In the genomic region with DNA sequence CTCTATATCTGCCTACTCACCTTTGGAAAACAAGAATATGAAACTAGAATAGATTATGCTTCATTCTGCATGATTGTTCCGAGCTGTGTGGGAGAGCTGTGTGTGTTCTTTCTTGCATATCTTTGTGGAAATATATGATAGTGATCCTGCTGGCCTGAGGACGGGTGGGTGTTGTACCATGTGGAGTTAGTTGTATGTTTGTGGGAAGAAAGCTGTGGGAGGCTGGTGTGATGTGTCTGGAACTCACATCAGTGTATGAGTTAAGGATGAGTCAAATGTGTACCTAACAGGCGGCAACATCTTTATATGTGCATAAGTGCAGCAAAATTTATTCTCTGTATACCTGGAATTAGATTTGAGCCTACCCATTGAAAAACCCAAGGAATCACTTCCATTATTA, we compare ENCODE assay signal across 27 cellular contexts.
DNase-seq lines count a peak whose midpoint lies in the region; ATAC-seq, FAIRE-seq and TF ChIP-seq lines count a peak whose summit lies in the region.
"Had no signal": no experiment of that assay in that cellular context is flagged by ENCODE, and none has a peak within 500 bp of the region (broad histone marks: within the 10 kb centered on the region; RNA-seq: fewer than 3 reads in every experiment).

No MANE protein-coding gene starts in this region.

- no peak for TF ChIP-seq CTCF in bronchial epithelial cell (IDR thresholded peaks at IDR 0.05; ENCODE audit: insufficient read depth, low read length, severe bottlenecking)

- ATAC-seq in GM19351 (IDR thresholded peaks at IDR 0.05; ENCODE audit: unreplicated experiment) (no peak), HG02588 (IDR thresholded peaks at IDR 0.05; ENCODE audit: unreplicated experiment) (no peak), HG02610 (IDR thresholded peaks at IDR 0.05; ENCODE audit: unreplicated experiment) (no peak)
- ATAC-seq: GM23338, K562, left cardiac atrium had no signal

- H3K4me1 ChIP-seq in ACC112 (ENCODE audit: control insufficient read depth, insufficient read depth, low read length, unreplicated experiment): peaks cover 4% of the 10 kb centered on the region
- H3K4me1 ChIP-seq: BE2C, tibial nerve had no signal

- H2AFZ ChIP-seq in ACC112 (ENCODE audit: low read length, unreplicated experiment): no peak overlapping the region
- H2AFZ ChIP-seq: GM23338 had no signal

- H3K79me2 ChIP-seq in ACC112 (ENCODE audit: control insufficient read depth, insufficient read depth, low read length, unreplicated experiment): no peaks in the 10 kb centered on the region

- DNase-seq in RKO (ENCODE audit: low spot score) (peak; percentile 35), bronchial epithelial cell (ENCODE audit: low read depth) (peak; percentile 91), kidney glomerular epithelial cell (lab: John Stamatoyannopoulos, UW) (peak; percentile 13)
- no peak for DNase-seq in activated naive CD4-positive, alpha-beta T cell treated with Interleukin-2 at 50 U/mL for 16 hours
- DNase-seq: activated B cell treated with CpG ODN at 0.5 μM for 24 hours; activated CD4-positive, alpha-beta T cell treated with anti-CD3 and anti-CD28 coated beads, Interleukin-2, amount 50 U/mL, for 4 hours; activated CD8-positive, alpha-beta memory T cell treated with anti-CD3 and anti-CD28 coated beads, Interleukin-2, amount 50 U/mL, for 48 hours; activated effector memory CD4-positive, alpha-beta T cell treated with Interleukin-2 at 50 U/mL for 16 hours; BE2C; central memory CD4-positive, alpha-beta T cell; DND-41; foreskin melanocyte; left cardiac atrium; MM.1S; NCI-H146; NCI-H526 treated with DMSO at 0.1 percent for 48 hours; nucleus accumbens; retina; stimulated activated CD4-positive, alpha-beta T cell treated with anti-CD3 and anti-CD28 coated beads, Interleukin-4, amount 100 ng/mL, for 24 hours; T1000 had no signal

- H3K27me3 ChIP-seq in ACC112 (ENCODE audit: insufficient read depth, low read length) (0 out of 2 replicates have a peak, but pooled peaks cover 2% of the 10 kb centered on the region), bronchial epithelial cell (ENCODE audit: control insufficient read depth, insufficient read depth, low read length) (no peaks in the 10 kb centered on the region)
- H3K27me3 ChIP-seq: BE2C, tibial nerve had no signal

- H3K36me3 ChIP-seq in ACC112 (ENCODE audit: insufficient read depth, low read length) (no peaks in the 10 kb centered on the region), bronchial epithelial cell (ENCODE audit: control insufficient read depth, insufficient read depth, low read length) (no peaks in the 10 kb centered on the region)
- H3K36me3 ChIP-seq: BE2C, tibial nerve had no signal

- no peak overlapping the region for H3K27ac ChIP-seq in ACC112 (ENCODE audit: low read depth, low read length)
- H3K27ac ChIP-seq: tibial nerve had no signal

- FAIRE-seq in bronchial epithelial cell (lab: Jason Lieb, UNC): no peak
- FAIRE-seq: K562 had no signal

- 0 out of 2 replicates have a peak overlapping the region, but pooled peaks have one; percentile 35 for H3K4me3 ChIP-seq in ACC112 (ENCODE audit: low read depth, low read length)
- no peak overlapping the region for H3K4me3 ChIP-seq in bronchial epithelial cell (ENCODE audit: low read depth, low read length)
- H3K4me3 ChIP-seq: GM23338, K562, tibial nerve had no signal
